ENCODE assay signal across 24 cellular contexts in the genomic region with DNA sequence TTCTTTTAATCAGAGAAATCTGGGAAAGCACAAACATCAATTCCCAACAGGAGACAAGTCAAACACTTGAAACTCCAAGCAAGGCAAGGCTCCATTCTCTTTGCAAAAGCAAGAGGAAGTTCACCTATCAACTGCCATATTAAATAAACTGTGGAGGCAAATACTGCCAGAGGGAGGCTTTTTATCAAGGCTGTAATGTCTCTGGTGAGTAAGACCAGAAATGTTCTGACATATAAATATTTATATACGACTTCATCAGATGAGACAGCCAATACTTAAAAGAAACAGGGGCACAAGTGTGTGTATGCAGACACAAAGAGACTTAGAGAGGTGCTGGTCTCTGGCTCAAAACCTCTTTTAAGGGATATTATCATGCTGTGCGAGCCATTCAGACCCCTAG. TPM values are rescaled to one million over a fixed set of nuclear protein-coding genes. Genes with fewer than 3 reads are reported as not detected.
A peak's percentile ranks its signal among the peaks of the same experiment; 100 is the strongest.
DNase-seq lines count a peak whose midpoint lies in the region; ATAC-seq, FAIRE-seq and TF ChIP-seq lines count a peak whose summit lies in the region.
"Had no signal": no experiment of that assay in that cellular context is flagged by ENCODE, and none has a peak within 500 bp of the region (broad histone marks: within the 10 kb centered on the region; RNA-seq: fewer than 3 reads in every experiment).

No MANE protein-coding gene starts in this region.

- H3K9me3 ChIP-seq in endodermal cell (ENCODE audit: control insufficient read depth, low read length) = no peaks in the 10 kb centered on the region

- no peak for TF ChIP-seq CTCF in endodermal cell (conservative IDR thresholded peaks at IDR 0.05)
- TF ChIP-seq CTCF in GM10266 (IDR thresholded peaks at IDR 0.05; ENCODE audit: control insufficient read depth, insufficient read depth, low read depth, missing control alignments) = no peak

- H3K27me3 Mint-ChIP-seq in endodermal cell (ENCODE audit: insufficient read depth) = no peaks in the 10 kb centered on the region
- H3K27me3 Mint-ChIP-seq: CD4-positive, CD25-positive, alpha-beta regulatory T cell had no signal

- H3K27ac Mint-ChIP-seq in endodermal cell = no peak overlapping the region
- H3K27ac Mint-ChIP-seq: CD4-positive, CD25-positive, alpha-beta regulatory T cell; T-cell; T-helper 2 cell treated with Interferon-gamma antibody and Interleukin-4, amounts not matched to agents 5 μg/mL and 100 μg/mL, for 36 hours had no signal

- H3K9me3 Mint-ChIP-seq in endodermal cell = no peaks in the 10 kb centered on the region
- H3K9me3 Mint-ChIP-seq: CD4-positive, CD25-positive, alpha-beta regulatory T cell; T-cell; T-helper 2 cell treated with Interferon-gamma antibody and Interleukin-4, amounts not matched to agents 5 μg/mL and 100 μg/mL, for 36 hours had no signal

- 89% methylated on average over 2 of the region's 2 CpGs; no CpG with 5 or more reads in 1 of the 2 experiments for WGBS in endodermal cell (ENCODE audit: insufficient coverage in 1 of 2, insufficient read length in 1 of 2), 2 experiments

- H3K27me3 ChIP-seq in endodermal cell (ENCODE audit: control insufficient read depth, insufficient read depth, low read length, poor library complexity, severe bottlenecking) = no peaks in the 10 kb centered on the region

- no peak overlapping the region for H3K4me3 ChIP-seq in endodermal cell (ENCODE audit: low read length)

- FAIRE-seq in HTR-8/SVneo (lab: Jason Lieb, UNC) = no peak
- FAIRE-seq: G401.6, GM18507, GM19239 had no signal

- H3K36me3 Mint-ChIP-seq in endodermal cell (ENCODE audit: low read depth) = no peaks in the 10 kb centered on the region
- H3K36me3 Mint-ChIP-seq: CD4-positive, CD25-positive, alpha-beta regulatory T cell; T-cell had no signal

- H3K4me1 Mint-ChIP-seq in endodermal cell = peaks cover 38% of the 10 kb centered on the region
- H3K4me1 Mint-ChIP-seq: CD4-positive, CD25-positive, alpha-beta regulatory T cell; T-cell had no signal

- no peaks in the 10 kb centered on the region for H3K36me3 ChIP-seq in endodermal cell (ENCODE audit: control insufficient read depth, insufficient read depth, low read length)

- H3K27ac ChIP-seq in endodermal cell (ENCODE audit: low read depth, low read length) = peak overlapping the region; percentile 44

- H3K9ac ChIP-seq in endodermal cell (ENCODE audit: extremely low read depth, low read length, poor library complexity, severe bottlenecking) = no peak overlapping the region

- H3K4me3 Mint-ChIP-seq in endodermal cell = no peak overlapping the region
- H3K4me3 Mint-ChIP-seq: CD4-positive, CD25-positive, alpha-beta regulatory T cell; T-cell; T-helper 2 cell treated with Interferon-gamma antibody and Interleukin-4, amounts not matched to agents 5 μg/mL and 100 μg/mL, for 36 hours had no signal

- peak; percentile 52 for DNase-seq in DMS153 (lab: John Stamatoyannopoulos, UW)
- DNase-seq in NCI-H1092 treated with DMSO at 0.1 percent for 48 hours (lab: John Stamatoyannopoulos, UW) = peak; percentile 70
- DNase-seq in NCI-H69 (lab: John Stamatoyannopoulos, UW) = peak; percentile 95
- DNase-seq in endodermal cell = no peak
- no peak for DNase-seq in HTR-8/SVneo (ENCODE audit: insufficient read length, low spot score)
- DNase-seq in GM10266 (ENCODE audit: extremely low spot score) = no peak
- DNase-seq: CD4-positive, CD25-positive, alpha-beta regulatory T cell; KG1; NCI-H1105; NCI-H187; NCI-H226; NCI-H524 treated with DMSO at 0.1 percent for 48 hours; SIG-M5; T-cell had no signal

- H3K4me1 ChIP-seq in endodermal cell (ENCODE audit: control insufficient read depth, insufficient read depth, low read length) = no peaks in the 10 kb centered on the region

- ATAC-seq in GM18870 (IDR thresholded peaks at IDR 0.05; ENCODE audit: unreplicated experiment) = no peak
- ATAC-seq: Panc1, T-cell had no signal

RNA-seq across cellular contexts. Expression of a gene that starts 24.5 kb away (rescaled TPM):
- 1 to 10 TPM in 1 of 2 donors, under 1 TPM in 1; 0.66 to 1.1 TPM for total RNA-seq in endodermal cell
- polyA plus RNA-seq in endodermal cell (2013, experiment 1 of 2) = 40.5 TPM
- polyA plus RNA-seq in endodermal cell (2013, experiment 2 of 2) = 35.1 TPM
- total RNA-seq: A673; CD4-positive, CD25-positive, alpha-beta regulatory T cell; Daoy; HT1080; T-cell had no signal
- polyA plus RNA-seq: BJ; CD4-positive, CD25-positive, alpha-beta regulatory T cell had no signal

Comparison
In these comparisons a context has a peak if more than half of its experiments do, and no peak if none do; other contexts are left out.
1. DNase-seq: peak in DMS153 (single experiment), NCI-H1092 treated with DMSO at 0.1 percent for 48 hours (single experiment) and NCI-H69 (single experiment); none in endodermal cell (single experiment), HTR-8/SVneo (single experiment) and GM10266 (single experiment).